ENCODE assay signal across 27 cellular contexts in genomic region chr4:17945303-17945702, GRCh38.
"Had no signal": no experiment of that assay in that cellular context is flagged by ENCODE, and none has a peak within 500 bp of the region (broad histone marks: within the 10 kb centered on the region; RNA-seq: fewer than 3 reads in every experiment).

No MANE protein-coding gene starts in this region.

- H3K27me3 Mint-ChIP-seq: dendritic cell treated with granulocyte-macrophage colony-stimulating factor and Interleukin-4, amounts not matched to agents 40 ng/mL and 50 ng/mL, for 4 days; effector memory CD8-positive, alpha-beta T cell; naive B cell had no signal

- H3K4me1 ChIP-seq: colonic mucosa, gastrocnemius medialis, heart right ventricle, left lung, lower lobe of right lung had no signal

- H3K9me3 ChIP-seq: colonic mucosa, esophagus squamous epithelium, gastrocnemius medialis, heart right ventricle, left lung, lower lobe of right lung, mucosa of descending colon had no signal

- H3K27ac ChIP-seq: colonic mucosa, epithelial cell of prostate, esophagus squamous epithelium, gastrocnemius medialis, heart right ventricle, left lung, lower lobe of right lung had no signal

- H3K9me3 Mint-ChIP-seq: dendritic cell treated with granulocyte-macrophage colony-stimulating factor and Interleukin-4, amounts not matched to agents 40 ng/mL and 50 ng/mL, for 4 days; effector memory CD8-positive, alpha-beta T cell; endodermal cell; mesothelial cell of epicardium; naive B cell had no signal

- ATAC-seq: effector memory CD8-positive, alpha-beta T cell; esophagus mucosa; gastrocnemius medialis; heart right ventricle; left cardiac atrium; left lung; left ventricle myocardium superior; lower lobe of right lung; mucosa of descending colon had no signal

- H3K27ac Mint-ChIP-seq: dendritic cell treated with granulocyte-macrophage colony-stimulating factor and Interleukin-4, amounts not matched to agents 40 ng/mL and 50 ng/mL, for 4 days; effector memory CD8-positive, alpha-beta T cell; endodermal cell; mesothelial cell of epicardium; naive B cell had no signal

- DNase-seq: colonic mucosa; cortex of kidney; effector CD8-positive, alpha-beta T cell; effector memory CD8-positive, alpha-beta T cell; endodermal cell; erythroblast; esophagus squamous epithelium; foreskin fibroblast; foreskin melanocyte; gastrocnemius medialis; glutamatergic neuron; head of caudate nucleus; heart right ventricle; hippocampal formation; left cardiac atrium; left lung; left ventricle myocardium superior; lower lobe of right lung; mesenchymal stem cell; mucosa of descending colon; naive B cell had no signal

- FAIRE-seq: endometrium, keratinocyte had no signal

- H3K36me3 ChIP-seq: colonic mucosa, esophagus squamous epithelium, gastrocnemius medialis, left lung, lower lobe of right lung had no signal

- H3K4me3 Mint-ChIP-seq: dendritic cell treated with granulocyte-macrophage colony-stimulating factor and Interleukin-4, amounts not matched to agents 40 ng/mL and 50 ng/mL, for 4 days; effector memory CD8-positive, alpha-beta T cell; endodermal cell; mesothelial cell of epicardium; naive B cell had no signal

- H3K4me1 Mint-ChIP-seq: naive B cell had no signal

- H3K4me3 ChIP-seq: colonic mucosa, esophagus squamous epithelium, gastrocnemius medialis, heart right ventricle, left lung, lower lobe of right lung, mucosa of descending colon had no signal

- H3K27me3 ChIP-seq: colonic mucosa, esophagus squamous epithelium, gastrocnemius medialis, heart right ventricle, left lung had no signal
